Comparison of ENCODE assay signal across 1 cellular context in genomic region chr16:30941600-30942420, GRCh38.
TF ChIP-seq lines count a peak whose summit lies in the region.

No MANE protein-coding gene starts in this region.

TF ChIP-seq in GM12878, 131 proteins besides CTCF, POLR2A, EP300 and RAD21 (continues in another document):
- no peak for TF ChIP-seq ZZZ3 (IDR thresholded peaks at IDR 0.05; ENCODE audit: control insufficient read depth, insufficient read length, low read depth)
- 0 out of 2 replicates have a peak, but pooled peaks have one; percentile 37 for TF ChIP-seq MXI1 (IDR thresholded peaks at IDR 0.05; ENCODE audit: low read depth, low read length)
- no peak for TF ChIP-seq ZBED1 (IDR thresholded peaks at IDR 0.05; ENCODE audit: borderline replicate concordance)
- TF ChIP-seq SIX5 (IDR thresholded peaks at IDR 0.05; ENCODE audit: low read depth, low read length, severe bottlenecking), result peak; percentile 10
- TF ChIP-seq ZNF622 (IDR thresholded peaks at IDR 0.05), result no peak
- peak; percentile 35 to 66; a peak in 2 of 4 replicates for TF ChIP-seq BHLHE40 (IDR thresholded peaks at IDR 0.05; ENCODE audit: borderline replicate concordance in 1 of 2, low read depth in 2 of 2, low read length in 1 of 2)
- TF ChIP-seq HSF1 (IDR thresholded peaks at IDR 0.05; ENCODE audit: low read depth, low read length), result no peak
- TF ChIP-seq SPI1 (IDR thresholded peaks at IDR 0.05; ENCODE audit: borderline replicate concordance, insufficient read depth, low read depth, low read length), result peak; percentile 33; the same call in 1 of the 2 replicates
- TF ChIP-seq PBX3 (IDR thresholded peaks at IDR 0.05; ENCODE audit: insufficient replicate concordance, low read depth, low read length), result no peak
- no peak for TF ChIP-seq MYC (IDR thresholded peaks at IDR 0.05; ENCODE audit: insufficient read depth, insufficient read length, insufficient replicate concordance, low read length, severe bottlenecking)
- no peak for TF ChIP-seq RBBP5 (conservative IDR thresholded peaks at IDR 0.05)
- TF ChIP-seq EZH2 (IDR thresholded peaks at IDR 0.05; ENCODE audit: borderline replicate concordance, control insufficient read depth, low read depth, low read length), result no peak
- TF ChIP-seq ELK1 (IDR thresholded peaks at IDR 0.05; ENCODE audit: low read depth, low read length), result peak; percentile 27; the same call in 1 of the 2 replicates
- TF ChIP-seq RELB (IDR thresholded peaks at IDR 0.05; ENCODE audit: low read depth), result no peak
- TF ChIP-seq KDM1A (IDR thresholded peaks at IDR 0.05; ENCODE audit: borderline replicate concordance), result no peak
- no peak for TF ChIP-seq CBX5 (IDR thresholded peaks at IDR 0.05; ENCODE audit: low read depth)
- no peak for TF ChIP-seq TARDBP (IDR thresholded peaks at IDR 0.05; ENCODE audit: borderline replicate concordance)
- no peak for TF ChIP-seq KLF5 (IDR thresholded peaks at IDR 0.05; ENCODE audit: partially characterized antibody)
- TF ChIP-seq MYB (IDR thresholded peaks at IDR 0.05; ENCODE audit: borderline replicate concordance, low read depth, low read length), result no peak
- no peak for TF ChIP-seq BCL11A (IDR thresholded peaks at IDR 0.05; ENCODE audit: low read depth, low read length)
- no peak for TF ChIP-seq HDAC6 (IDR thresholded peaks at IDR 0.05; ENCODE audit: unreplicated experiment)
- no peak for TF ChIP-seq BACH1 (IDR thresholded peaks at IDR 0.05; ENCODE audit: borderline replicate concordance)
- TF ChIP-seq CREM (IDR thresholded peaks at IDR 0.05; ENCODE audit: low read depth), result no peak
- TF ChIP-seq CHD1 (IDR thresholded peaks at IDR 0.05; ENCODE audit: low read depth, low read length), result no peak
- TF ChIP-seq POLR2AphosphoS2 (IDR thresholded peaks at IDR 0.05; ENCODE audit: low read depth, low read length), result no peak
- TF ChIP-seq ATF3 (IDR thresholded peaks at IDR 0.05; ENCODE audit: borderline replicate concordance, extremely low read depth, low read depth, low read length), result no peak
- no peak for TF ChIP-seq PKNOX1 (IDR thresholded peaks at IDR 0.05)
- TF ChIP-seq JUND (IDR thresholded peaks at IDR 0.05; ENCODE audit: low read depth, low read length), result no peak
- no peak for TF ChIP-seq FOS (IDR thresholded peaks at IDR 0.05; ENCODE audit: borderline replicate concordance, extremely low read depth, insufficient read length)
- TF ChIP-seq RCOR1 (conservative IDR thresholded peaks at IDR 0.05; ENCODE audit: low read depth, low read length), result no peak
- no peak for TF ChIP-seq IRF4 (IDR thresholded peaks at IDR 0.05; ENCODE audit: low read depth, low read length)
- TF ChIP-seq MLLT1 (IDR thresholded peaks at IDR 0.05), result no peak
- TF ChIP-seq SREBF1 (IDR thresholded peaks at IDR 0.05; ENCODE audit: low read length), result no peak
- TF ChIP-seq SREBF2 (IDR thresholded peaks at IDR 0.05; ENCODE audit: low read length), result no peak
- TF ChIP-seq NFXL1 (IDR thresholded peaks at IDR 0.05; ENCODE audit: borderline replicate concordance), result no peak
- 0 out of 2 replicates have a peak, but pooled peaks have one; percentile 51 for TF ChIP-seq RB1 (IDR thresholded peaks at IDR 0.05; ENCODE audit: borderline replicate concordance)
- no peak for TF ChIP-seq SIN3A (IDR thresholded peaks at IDR 0.05; ENCODE audit: low read depth, low read length)
- TF ChIP-seq SMC3 (IDR thresholded peaks at IDR 0.05; ENCODE audit: borderline replicate concordance, low read length), result peak; percentile 64
- TF ChIP-seq BCLAF1 (IDR thresholded peaks at IDR 0.05), result no peak
- TF ChIP-seq NKRF (conservative IDR thresholded peaks at IDR 0.05), result no peak
- peak; percentile 16; the same call in 1 of the 2 replicates for TF ChIP-seq NR2F1 (conservative IDR thresholded peaks at IDR 0.05)
- no peak for TF ChIP-seq HCFC1 (IDR thresholded peaks at IDR 0.05; ENCODE audit: low read length)
- no peak for TF ChIP-seq RUNX3 (IDR thresholded peaks at IDR 0.05; ENCODE audit: low read length)
- TF ChIP-seq NR2C1 (IDR thresholded peaks at IDR 0.05), result no peak
- no peak for TF ChIP-seq MTA3 (IDR thresholded peaks at IDR 0.05; ENCODE audit: borderline replicate concordance, low read length)
- no peak for TF ChIP-seq CHD2 (IDR thresholded peaks at IDR 0.05; ENCODE audit: borderline replicate concordance, low read depth, low read length)
- no peak for TF ChIP-seq CBFB (IDR thresholded peaks at IDR 0.05; ENCODE audit: low read depth)
- TF ChIP-seq RFX5 (IDR thresholded peaks at IDR 0.05; ENCODE audit: low read depth, low read length), result no peak
- 0 out of 2 replicates have a peak, but pooled peaks have one; percentile 27 for TF ChIP-seq TCF3 (IDR thresholded peaks at IDR 0.05; ENCODE audit: borderline replicate concordance, insufficient read depth, low read depth, low read length)
- no peak for TF ChIP-seq MEF2A (IDR thresholded peaks at IDR 0.05; ENCODE audit: insufficient read depth, low read depth, low read length)
- no peak for TF ChIP-seq CBX3 (IDR thresholded peaks at IDR 0.05; ENCODE audit: borderline replicate concordance, low read depth)
- TF ChIP-seq PML (IDR thresholded peaks at IDR 0.05; ENCODE audit: low read length), result no peak
- TF ChIP-seq YY1 (IDR thresholded peaks at IDR 0.05; ENCODE audit: low read depth, low read length), result peak; percentile 54; the same call in 1 of the 2 replicates
- TF ChIP-seq ATF7 (IDR thresholded peaks at IDR 0.05; ENCODE audit: low read depth), result no peak
- TF ChIP-seq SMAD5 (IDR thresholded peaks at IDR 0.05; ENCODE audit: low read depth), result no peak
- TF ChIP-seq SRF (IDR thresholded peaks at IDR 0.05; ENCODE audit: low read depth in 2 of 2, low read length in 2 of 2), result peak; percentile 28 to 58; a peak in 1 of 4 replicates
- TF ChIP-seq USF2 (IDR thresholded peaks at IDR 0.05; ENCODE audit: borderline replicate concordance, low read depth, low read length), result no peak
- no peak for TF ChIP-seq CHD4 (IDR thresholded peaks at IDR 0.05)
- TF ChIP-seq DPF2 (IDR thresholded peaks at IDR 0.05), result no peak
- TF ChIP-seq ZNF207 (IDR thresholded peaks at IDR 0.05; ENCODE audit: borderline replicate concordance), result 0 out of 2 replicates have a peak, but pooled peaks have one; percentile 21
- no peak for TF ChIP-seq TCF7 (IDR thresholded peaks at IDR 0.05; ENCODE audit: borderline replicate concordance)
